Comparison of ENCODE assay signal across 1 cellular context in genomic region chrX:103404225-103405008, GRCh38.
TF ChIP-seq lines count a peak whose summit lies in the region.

No MANE protein-coding gene starts in this region.

TF ChIP-seq in K562, 482 proteins besides CTCF, POLR2A, EP300 and RAD21 (continued from another document):
- peak; percentile 49; the same call in 1 of the 2 replicates for TF ChIP-seq RBFOX2 (IDR thresholded peaks at IDR 0.05; ENCODE audit: low read depth, low read length)
- peak; percentile 86 for TF ChIP-seq GABPA (tag; conservative IDR thresholded peaks at IDR 0.05; ENCODE audit: low read depth)
- TF ChIP-seq CREB1 (IDR thresholded peaks at IDR 0.05): peak; percentile 73; the same call in 1 of the 2 replicates
- peak; percentile 80 for TF ChIP-seq CREB1 (CRISPR knock-in tag; IDR thresholded peaks at IDR 0.05)
- TF ChIP-seq ZNF3 (CRISPR knock-in tag; IDR thresholded peaks at IDR 0.05): no peak
- TF ChIP-seq CTBP1 (IDR thresholded peaks at IDR 0.05; ENCODE audit: borderline replicate concordance): peak; percentile 47; the same call in 1 of the 2 replicates
- peak; percentile 67 for TF ChIP-seq TFE3 (CRISPR knock-in tag; IDR thresholded peaks at IDR 0.05)
- no peak for TF ChIP-seq MBD2 (IDR thresholded peaks at IDR 0.05; ENCODE audit: borderline replicate concordance, low read depth)
- 0 out of 2 replicates have a peak, but pooled peaks have one; percentile 41 for TF ChIP-seq ETV5 (CRISPR knock-in tag; IDR thresholded peaks at IDR 0.05; ENCODE audit: low read depth)
- TF ChIP-seq EP400 (IDR thresholded peaks at IDR 0.05): peak; percentile 62
- TF ChIP-seq, protein P1, sequence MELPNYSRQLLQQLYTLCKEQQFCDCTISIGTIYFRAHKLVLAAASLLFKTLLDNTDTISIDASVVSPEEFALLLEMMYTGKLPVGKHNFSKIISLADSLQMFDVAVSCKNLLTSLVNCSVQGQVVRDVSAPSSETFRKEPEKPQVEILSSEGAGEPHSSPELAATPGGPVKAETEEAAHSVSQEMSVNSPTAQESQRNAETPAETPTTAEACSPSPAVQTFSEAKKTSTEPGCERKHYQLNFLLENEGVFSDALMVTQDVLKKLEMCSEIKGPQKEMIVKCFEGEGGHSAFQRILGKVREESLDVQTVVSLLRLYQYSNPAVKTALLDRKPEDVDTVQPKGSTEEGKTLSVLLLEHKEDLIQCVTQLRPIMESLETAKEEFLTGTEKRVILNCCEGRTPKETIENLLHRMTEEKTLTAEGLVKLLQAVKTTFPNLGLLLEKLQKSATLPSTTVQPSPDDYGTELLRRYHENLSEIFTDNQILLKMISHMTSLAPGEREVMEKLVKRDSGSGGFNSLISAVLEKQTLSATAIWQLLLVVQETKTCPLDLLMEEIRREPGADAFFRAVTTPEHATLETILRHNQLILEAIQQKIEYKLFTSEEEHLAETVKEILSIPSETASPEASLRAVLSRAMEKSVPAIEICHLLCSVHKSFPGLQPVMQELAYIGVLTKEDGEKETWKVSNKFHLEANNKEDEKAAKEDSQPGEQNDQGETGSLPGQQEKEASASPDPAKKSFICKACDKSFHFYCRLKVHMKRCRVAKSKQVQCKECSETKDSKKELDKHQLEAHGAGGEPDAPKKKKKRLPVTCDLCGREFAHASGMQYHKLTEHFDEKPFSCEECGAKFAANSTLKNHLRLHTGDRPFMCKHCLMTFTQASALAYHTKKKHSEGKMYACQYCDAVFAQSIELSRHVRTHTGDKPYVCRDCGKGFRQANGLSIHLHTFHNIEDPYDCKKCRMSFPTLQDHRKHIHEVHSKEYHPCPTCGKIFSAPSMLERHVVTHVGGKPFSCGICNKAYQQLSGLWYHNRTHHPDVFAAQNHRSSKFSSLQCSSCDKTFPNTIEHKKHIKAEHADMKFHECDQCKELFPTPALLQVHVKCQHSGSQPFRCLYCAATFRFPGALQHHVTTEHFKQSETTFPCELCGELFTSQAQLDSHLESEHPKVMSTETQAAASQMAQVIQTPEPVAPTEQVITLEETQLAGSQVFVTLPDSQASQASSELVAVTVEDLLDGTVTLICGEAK (IDR thresholded peaks at IDR 0.05): peak; percentile 59
- TF ChIP-seq, protein P1 (CRISPR knock-in tag; IDR thresholded peaks at IDR 0.05): no peak
- TF ChIP-seq, protein P2, sequence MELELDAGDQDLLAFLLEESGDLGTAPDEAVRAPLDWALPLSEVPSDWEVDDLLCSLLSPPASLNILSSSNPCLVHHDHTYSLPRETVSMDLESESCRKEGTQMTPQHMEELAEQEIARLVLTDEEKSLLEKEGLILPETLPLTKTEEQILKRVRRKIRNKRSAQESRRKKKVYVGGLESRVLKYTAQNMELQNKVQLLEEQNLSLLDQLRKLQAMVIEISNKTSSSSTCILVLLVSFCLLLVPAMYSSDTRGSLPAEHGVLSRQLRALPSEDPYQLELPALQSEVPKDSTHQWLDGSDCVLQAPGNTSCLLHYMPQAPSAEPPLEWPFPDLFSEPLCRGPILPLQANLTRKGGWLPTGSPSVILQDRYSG (tag; conservative IDR thresholded peaks at IDR 0.05; ENCODE audit: low read depth): peak; percentile 63; the same call in 1 of the 2 replicates
- peak; percentile 28; the same call in 1 of the 2 replicates for TF ChIP-seq CBFA2T2 (conservative IDR thresholded peaks at IDR 0.05)
- TF ChIP-seq CREM (IDR thresholded peaks at IDR 0.05; ENCODE audit: low read depth): peak; percentile 95
- TF ChIP-seq SIN3A (IDR thresholded peaks at IDR 0.05; ENCODE audit: borderline replicate concordance in 2 of 2, control insufficient read depth in 1 of 2, low read depth in 2 of 2, low read length in 2 of 2): peak in 1 of 2 experiments; percentile 43; a peak in 1 of 4 replicates
- TF ChIP-seq ZBTB12 (CRISPR knock-in tag; IDR thresholded peaks at IDR 0.05): peak; percentile 62; the same call in 1 of the 2 replicates
- TF ChIP-seq CEBPB (tag; IDR thresholded peaks at IDR 0.05): no peak
- peak; percentile 60 for TF ChIP-seq ETV1 (tag; conservative IDR thresholded peaks at IDR 0.05; ENCODE audit: low read depth)
- peak in 1 of 2 experiments; percentile 58 for TF ChIP-seq E2F6 (IDR thresholded peaks at IDR 0.05; ENCODE audit: borderline replicate concordance in 1 of 2, extremely low read depth in 1 of 2, insufficient read depth in 1 of 2, insufficient read length in 1 of 2, low read depth in 1 of 2, low read length in 1 of 2, poor library complexity in 1 of 2, severe bottlenecking in 1 of 2)
- peak; percentile 67 for TF ChIP-seq PHF20 (IDR thresholded peaks at IDR 0.05; ENCODE audit: partially characterized antibody)
- TF ChIP-seq, protein P3, sequence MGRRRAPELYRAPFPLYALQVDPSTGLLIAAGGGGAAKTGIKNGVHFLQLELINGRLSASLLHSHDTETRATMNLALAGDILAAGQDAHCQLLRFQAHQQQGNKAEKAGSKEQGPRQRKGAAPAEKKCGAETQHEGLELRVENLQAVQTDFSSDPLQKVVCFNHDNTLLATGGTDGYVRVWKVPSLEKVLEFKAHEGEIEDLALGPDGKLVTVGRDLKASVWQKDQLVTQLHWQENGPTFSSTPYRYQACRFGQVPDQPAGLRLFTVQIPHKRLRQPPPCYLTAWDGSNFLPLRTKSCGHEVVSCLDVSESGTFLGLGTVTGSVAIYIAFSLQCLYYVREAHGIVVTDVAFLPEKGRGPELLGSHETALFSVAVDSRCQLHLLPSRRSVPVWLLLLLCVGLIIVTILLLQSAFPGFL (CRISPR knock-in tag; IDR thresholded peaks at IDR 0.05): 0 out of 2 replicates have a peak, but pooled peaks have one; percentile 70
- TF ChIP-seq, protein P4, sequence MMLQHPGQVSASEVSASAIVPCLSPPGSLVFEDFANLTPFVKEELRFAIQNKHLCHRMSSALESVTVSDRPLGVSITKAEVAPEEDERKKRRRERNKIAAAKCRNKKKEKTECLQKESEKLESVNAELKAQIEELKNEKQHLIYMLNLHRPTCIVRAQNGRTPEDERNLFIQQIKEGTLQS (IDR thresholded peaks at IDR 0.05): peak; percentile 74
- TF ChIP-seq, protein P4 (CRISPR knock-in tag; conservative IDR thresholded peaks at IDR 0.05): no peak
- no peak for TF ChIP-seq KLF10 (CRISPR knock-in tag; IDR thresholded peaks at IDR 0.05)
- peak; percentile 34; the same call in 1 of the 2 replicates for TF ChIP-seq CXXC5 (CRISPR knock-in tag; IDR thresholded peaks at IDR 0.05)
- peak in 1 of 3 experiments; percentile 77 for TF ChIP-seq YY1 (IDR thresholded peaks at IDR 0.05; ENCODE audit: borderline replicate concordance in 1 of 3, control insufficient read depth in 1 of 3, extremely low read depth in 1 of 3, insufficient read depth in 3 of 3, insufficient read length in 1 of 3, insufficient replicate concordance in 2 of 3, low read depth in 1 of 3, low read length in 2 of 3)
- 0 out of 2 replicates have a peak, but pooled peaks have one; percentile 29 for TF ChIP-seq JUND (IDR thresholded peaks at IDR 0.05; ENCODE audit: borderline replicate concordance, low read depth, low read length)
- TF ChIP-seq JUND (tag; IDR thresholded peaks at IDR 0.05; ENCODE audit: borderline replicate concordance, low read depth, low read length): no peak
